In the genomic region with DNA sequence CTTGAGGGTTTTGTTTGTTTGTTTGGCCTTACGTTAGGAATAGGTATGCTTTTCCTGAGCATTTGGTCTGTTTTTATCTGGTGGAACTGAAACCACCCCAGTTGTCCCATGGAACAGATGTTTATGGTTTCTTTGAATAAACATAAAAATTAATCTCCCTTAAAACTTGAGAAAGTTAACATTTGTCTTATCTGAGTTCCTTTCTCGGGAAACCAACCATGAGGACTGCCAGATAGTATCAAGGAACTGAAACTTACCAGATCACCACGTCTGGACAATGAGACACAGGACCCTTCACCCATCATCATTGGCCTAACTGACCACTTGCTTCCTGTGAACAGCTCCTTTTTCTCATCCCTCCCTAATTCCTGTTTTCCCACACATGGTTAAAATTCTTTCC, we compare ENCODE assay signal across 2 cellular contexts.
TF ChIP-seq lines count a peak whose summit lies in the region.

No MANE protein-coding gene starts in this region.

TF ChIP-seq in HEK293, 187 proteins besides CTCF, POLR2A, EP300 and RAD21:
- peak; percentile 91 for TF ChIP-seq SETDB1 (IDR thresholded peaks at IDR 0.05; ENCODE audit: insufficient read length, low read length)
- TF ChIP-seq, protein P1, sequence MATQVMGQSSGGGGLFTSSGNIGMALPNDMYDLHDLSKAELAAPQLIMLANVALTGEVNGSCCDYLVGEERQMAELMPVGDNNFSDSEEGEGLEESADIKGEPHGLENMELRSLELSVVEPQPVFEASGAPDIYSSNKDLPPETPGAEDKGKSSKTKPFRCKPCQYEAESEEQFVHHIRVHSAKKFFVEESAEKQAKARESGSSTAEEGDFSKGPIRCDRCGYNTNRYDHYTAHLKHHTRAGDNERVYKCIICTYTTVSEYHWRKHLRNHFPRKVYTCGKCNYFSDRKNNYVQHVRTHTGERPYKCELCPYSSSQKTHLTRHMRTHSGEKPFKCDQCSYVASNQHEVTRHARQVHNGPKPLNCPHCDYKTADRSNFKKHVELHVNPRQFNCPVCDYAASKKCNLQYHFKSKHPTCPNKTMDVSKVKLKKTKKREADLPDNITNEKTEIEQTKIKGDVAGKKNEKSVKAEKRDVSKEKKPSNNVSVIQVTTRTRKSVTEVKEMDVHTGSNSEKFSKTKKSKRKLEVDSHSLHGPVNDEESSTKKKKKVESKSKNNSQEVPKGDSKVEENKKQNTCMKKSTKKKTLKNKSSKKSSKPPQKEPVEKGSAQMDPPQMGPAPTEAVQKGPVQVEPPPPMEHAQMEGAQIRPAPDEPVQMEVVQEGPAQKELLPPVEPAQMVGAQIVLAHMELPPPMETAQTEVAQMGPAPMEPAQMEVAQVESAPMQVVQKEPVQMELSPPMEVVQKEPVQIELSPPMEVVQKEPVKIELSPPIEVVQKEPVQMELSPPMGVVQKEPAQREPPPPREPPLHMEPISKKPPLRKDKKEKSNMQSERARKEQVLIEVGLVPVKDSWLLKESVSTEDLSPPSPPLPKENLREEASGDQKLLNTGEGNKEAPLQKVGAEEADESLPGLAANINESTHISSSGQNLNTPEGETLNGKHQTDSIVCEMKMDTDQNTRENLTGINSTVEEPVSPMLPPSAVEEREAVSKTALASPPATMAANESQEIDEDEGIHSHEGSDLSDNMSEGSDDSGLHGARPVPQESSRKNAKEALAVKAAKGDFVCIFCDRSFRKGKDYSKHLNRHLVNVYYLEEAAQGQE (tag by site-specific recombination; IDR thresholded peaks at IDR 0.05) = no peak
TF ChIP-seq in HEK293: peak in this region for 1.

TF ChIP-seq in GM12878, 131 proteins besides CTCF, POLR2A, EP300 and RAD21:
- TF ChIP-seq, protein P2, sequence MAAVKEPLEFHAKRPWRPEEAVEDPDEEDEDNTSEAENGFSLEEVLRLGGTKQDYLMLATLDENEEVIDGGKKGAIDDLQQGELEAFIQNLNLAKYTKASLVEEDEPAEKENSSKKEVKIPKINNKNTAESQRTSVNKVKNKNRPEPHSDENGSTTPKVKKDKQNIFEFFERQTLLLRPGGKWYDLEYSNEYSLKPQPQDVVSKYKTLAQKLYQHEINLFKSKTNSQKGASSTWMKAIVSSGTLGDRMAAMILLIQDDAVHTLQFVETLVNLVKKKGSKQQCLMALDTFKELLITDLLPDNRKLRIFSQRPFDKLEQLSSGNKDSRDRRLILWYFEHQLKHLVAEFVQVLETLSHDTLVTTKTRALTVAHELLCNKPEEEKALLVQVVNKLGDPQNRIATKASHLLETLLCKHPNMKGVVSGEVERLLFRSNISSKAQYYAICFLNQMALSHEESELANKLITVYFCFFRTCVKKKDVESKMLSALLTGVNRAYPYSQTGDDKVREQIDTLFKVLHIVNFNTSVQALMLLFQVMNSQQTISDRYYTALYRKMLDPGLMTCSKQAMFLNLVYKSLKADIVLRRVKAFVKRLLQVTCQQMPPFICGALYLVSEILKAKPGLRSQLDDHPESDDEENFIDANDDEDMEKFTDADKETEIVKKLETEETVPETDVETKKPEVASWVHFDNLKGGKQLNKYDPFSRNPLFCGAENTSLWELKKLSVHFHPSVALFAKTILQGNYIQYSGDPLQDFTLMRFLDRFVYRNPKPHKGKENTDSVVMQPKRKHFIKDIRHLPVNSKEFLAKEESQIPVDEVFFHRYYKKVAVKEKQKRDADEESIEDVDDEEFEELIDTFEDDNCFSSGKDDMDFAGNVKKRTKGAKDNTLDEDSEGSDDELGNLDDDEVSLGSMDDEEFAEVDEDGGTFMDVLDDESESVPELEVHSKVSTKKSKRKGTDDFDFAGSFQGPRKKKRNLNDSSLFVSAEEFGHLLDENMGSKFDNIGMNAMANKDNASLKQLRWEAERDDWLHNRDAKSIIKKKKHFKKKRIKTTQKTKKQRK (IDR thresholded peaks at IDR 0.05; ENCODE audit: low read depth, low read length) = 0 out of 2 replicates have a peak, but pooled peaks have one; percentile 12
- TF ChIP-seq MEF2A (IDR thresholded peaks at IDR 0.05; ENCODE audit: insufficient read depth, low read depth, low read length) (no peak), SREBF2 (IDR thresholded peaks at IDR 0.05; ENCODE audit: low read length) (no peak)
